In the genomic region with DNA sequence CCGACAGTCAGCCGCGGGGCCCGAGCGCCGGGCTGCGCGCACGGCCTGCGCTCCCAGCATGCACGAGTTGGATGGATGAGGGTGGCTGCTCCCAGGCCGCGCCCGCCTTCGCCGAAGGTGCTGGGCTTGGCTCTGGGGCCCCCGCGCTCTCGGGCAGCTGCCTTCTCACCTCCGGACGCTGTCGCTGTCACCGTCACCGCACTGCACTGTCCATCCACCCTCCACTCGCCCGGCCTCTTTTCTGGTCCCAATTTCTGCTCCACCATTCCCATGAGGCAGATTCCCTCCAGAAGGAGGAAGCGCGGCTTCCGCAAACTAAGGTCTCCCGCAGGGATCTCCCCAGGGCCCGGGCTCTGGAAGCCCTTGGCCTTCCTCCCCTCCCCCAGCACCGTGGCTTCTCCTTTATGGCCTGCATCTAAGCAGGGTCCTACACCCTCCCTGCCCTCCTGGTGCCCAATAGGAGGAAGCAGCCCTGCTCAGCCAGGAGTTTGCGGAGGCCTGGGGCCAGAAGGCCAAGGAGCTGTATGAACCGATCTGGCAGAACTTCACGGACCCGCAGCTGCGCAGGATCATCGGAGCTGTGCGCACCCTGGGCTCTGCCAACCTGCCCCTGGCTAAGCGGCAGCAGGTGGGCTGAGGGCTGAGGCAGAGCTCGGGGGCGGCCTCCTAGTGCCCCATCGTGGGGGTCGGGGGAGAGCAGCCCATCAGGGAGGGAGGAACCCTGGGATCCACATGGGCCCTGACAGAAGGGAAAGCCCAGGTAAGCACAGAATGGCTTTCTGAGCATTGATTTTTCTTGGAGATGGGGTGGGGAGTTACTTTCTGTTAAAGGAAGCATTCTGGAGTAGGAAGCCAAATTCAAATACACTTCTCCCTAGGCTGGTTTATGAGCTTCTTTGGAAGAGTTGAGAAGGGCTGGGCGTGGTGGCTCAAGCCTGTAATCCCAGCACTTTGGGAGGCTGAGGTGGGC, we compare ENCODE assay signal across 8 cellular contexts. TPM values are rescaled to one million over a fixed set of nuclear protein-coding genes. Genes with fewer than 3 reads are reported as not detected.
DNase-seq lines count a peak whose midpoint lies in the region; ATAC-seq and TF ChIP-seq lines count a peak whose summit lies in the region.

No MANE protein-coding gene starts in this region.

- no peaks in the 10 kb centered on the region for H3K9me3 Mint-ChIP-seq in neural crest cell

- 0 out of 2 replicates have a peak overlapping the region, but pooled peaks have one; percentile 7 for H3K9ac ChIP-seq in SK-N-SH
- H3K9ac ChIP-seq in NT2/D1 (ENCODE audit: insufficient read length, low read depth), result peak overlapping the region; percentile 68

- H3K36me3 ChIP-seq in SK-N-SH (replicated peaks in 1 of 2; ENCODE audit: control insufficient read depth in 1 of 2, insufficient read depth in 2 of 2, low read length in 1 of 2) (peaks cover 0 to 4% of the 10 kb centered on the region in 2 experiments), NT2/D1 (ENCODE audit: insufficient read depth, insufficient read length, low read length) (no peaks in the 10 kb centered on the region)

- WGBS in SK-N-SH (ENCODE audit: low lambda C conversion rate), result 49% methylated on average over 36 of the region's 45 CpGs

- ATAC-seq in SK-N-SH treated with all-trans-retinoic acid at 6 μM for 48 hours, result no peak

- H3K4me2 ChIP-seq in SK-N-SH, result peak overlapping the region; percentile 88

- TF ChIP-seq CTCF in SK-N-SH (IDR thresholded peaks at IDR 0.05) (no peak), neural crest cell (conservative IDR thresholded peaks at IDR 0.05) (no peak)

- no peaks in the 10 kb centered on the region for H3K9me2 ChIP-seq in SK-N-SH

- H3K4me3 ChIP-seq in SK-N-SH (ENCODE audit: low read depth in 2 of 2, low read length in 1 of 2), result peak overlapping the region; percentile 59 to 67
- H3K4me3 ChIP-seq in NT2/D1 (ENCODE audit: insufficient read length, low read depth), result peak overlapping the region; percentile 51

- no peak overlapping the region for H3K27ac Mint-ChIP-seq in neural crest cell (ENCODE audit: unreplicated experiment)

- no peak for TF ChIP-seq EP300 in SK-N-SH (IDR thresholded peaks at IDR 0.05; ENCODE audit: borderline replicate concordance in 1 of 2, low read depth in 1 of 2, low read length in 1 of 2)

- no peaks in the 10 kb centered on the region for H4K20me1 ChIP-seq in SK-N-SH (ENCODE audit: insufficient read depth)

- POLR2A ChIA-PET in SK-N-SH (lab: Yijun Ruan, JAX), result interaction anchor here (1.0 to 9.6 kb wide), 15 partner anchors 9 to 296 kb away, joined by 3 to 212 read pairs (median 7); partner anchors contain the start of genes CCDC47, CYB561, DCAF7 and DDX42

- CTCF ChIA-PET in SK-N-SH (lab: Yijun Ruan, JAX), result interaction anchor here (0.6 to 13.7 kb wide), 30 partner anchors 8 to 304 kb away, joined by 3 to 708 read pairs (median 6); partner anchors contain the start of genes CYB561, DCAF7 and TACO1

- DNase-seq in SK-N-SH, result peak; percentile 74
- no peak for DNase-seq in NT2/D1 (ENCODE audit: low read depth, low spot score)
- DNase-seq in ecto neural progenitor cell (ENCODE audit: low spot score), result peak; percentile 71
- DNase-seq in neural crest cell (ENCODE audit: low read depth, low spot score), result no peak
- no peak for DNase-seq in kidney glomerular epithelial cell (lab: John Stamatoyannopoulos, UW)
- no peak for DNase-seq in pons (ENCODE audit: low spot score)
- no peak for DNase-seq in cortex of kidney (lab: John Stamatoyannopoulos, UW)

- H3K27ac ChIP-seq in SK-N-SH (ENCODE audit: low read depth in 2 of 2, low read length in 1 of 2), result peak overlapping the region in 1 of 2 experiments; percentile 86; a peak in 2 of 4 replicates

- no peaks in the 10 kb centered on the region for H3K79me2 ChIP-seq in SK-N-SH (ENCODE audit: insufficient read depth)

- H3K9me3 ChIP-seq in SK-N-SH, result no peaks in the 10 kb centered on the region
- no peaks in the 10 kb centered on the region for H3K9me3 ChIP-seq in NT2/D1 (ENCODE audit: insufficient read depth, low read length)

- TF ChIP-seq RAD21 in SK-N-SH (IDR thresholded peaks at IDR 0.05; ENCODE audit: low read length), result no peak

- H3K27me3 Mint-ChIP-seq in neural crest cell (ENCODE audit: low read depth), result peaks cover 58% of the 10 kb centered on the region

- peak overlapping the region; percentile 90 for H3K4me3 Mint-ChIP-seq in neural crest cell

- peaks cover 4% of the 10 kb centered on the region for H3K4me1 Mint-ChIP-seq in neural crest cell

- H3K27me3 ChIP-seq in SK-N-SH (ENCODE audit: insufficient read depth), result no peaks in the 10 kb centered on the region
- peaks cover 16% of the 10 kb centered on the region for H3K27me3 ChIP-seq in NT2/D1 (ENCODE audit: insufficient read depth, insufficient read length)

- H3K4me1 ChIP-seq in SK-N-SH (ENCODE audit: control insufficient read depth in 1 of 2, insufficient read depth in 2 of 2, low read depth in 1 of 2, low read length in 1 of 2), result peaks cover 9 to 67% of the 10 kb centered on the region in 2 experiments
- H3K4me1 ChIP-seq in NT2/D1 (ENCODE audit: insufficient read depth, insufficient read length), result peaks cover 28% of the 10 kb centered on the region

- no peaks in the 10 kb centered on the region for H3K36me3 Mint-ChIP-seq in neural crest cell (ENCODE audit: low read depth)

- peaks cover 10% of the 10 kb centered on the region for H3F3A ChIP-seq in SK-N-SH (replicated peaks; ENCODE audit: insufficient read depth)

- H2AFZ ChIP-seq in SK-N-SH (ENCODE audit: low read depth), result peak overlapping the region; percentile 69; the same call in 1 of the 2 replicates

TF ChIP-seq in SK-N-SH, 30 proteins besides CTCF, POLR2A, EP300 and RAD21:
- TF ChIP-seq GATA2 (CRISPR knock-in tag; IDR thresholded peaks at IDR 0.05) (peak; percentile 21; the same call in 1 of the 2 replicates), NRF1 (IDR thresholded peaks at IDR 0.05; ENCODE audit: low read depth, low read length) (0 out of 2 replicates have a peak, but pooled peaks have one; percentile 5), FOXJ3 (CRISPR knock-in tag; IDR thresholded peaks at IDR 0.05) (no peak), MAX (IDR thresholded peaks at IDR 0.05; ENCODE audit: low read depth) (peak; percentile 40; the same call in 1 of the 2 replicates), TCF12 (IDR thresholded peaks at IDR 0.05) (no peak)

TF ChIP-seq in SK-N-SH treated with all-trans-retinoic acid at 6 μM for 48 hours, 23 proteins besides CTCF, POLR2A, EP300 and RAD21:
- TF ChIP-seq, protein P1, sequence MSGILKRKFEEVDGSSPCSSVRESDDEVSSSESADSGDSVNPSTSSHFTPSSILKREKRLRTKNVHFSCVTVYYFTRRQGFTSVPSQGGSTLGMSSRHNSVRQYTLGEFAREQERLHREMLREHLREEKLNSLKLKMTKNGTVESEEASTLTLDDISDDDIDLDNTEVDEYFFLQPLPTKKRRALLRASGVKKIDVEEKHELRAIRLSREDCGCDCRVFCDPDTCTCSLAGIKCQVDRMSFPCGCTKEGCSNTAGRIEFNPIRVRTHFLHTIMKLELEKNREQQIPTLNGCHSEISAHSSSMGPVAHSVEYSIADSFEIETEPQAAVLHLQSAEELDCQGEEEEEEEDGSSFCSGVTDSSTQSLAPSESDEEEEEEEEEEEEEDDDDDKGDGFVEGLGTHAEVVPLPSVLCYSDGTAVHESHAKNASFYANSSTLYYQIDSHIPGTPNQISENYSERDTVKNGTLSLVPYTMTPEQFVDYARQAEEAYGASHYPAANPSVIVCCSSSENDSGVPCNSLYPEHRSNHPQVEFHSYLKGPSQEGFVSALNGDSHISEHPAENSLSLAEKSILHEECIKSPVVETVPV (CRISPR knock-in tag; IDR thresholded peaks at IDR 0.05), result no peak
- TF ChIP-seq CREB5 (CRISPR knock-in tag; IDR thresholded peaks at IDR 0.05; ENCODE audit: low read depth) (no peak), ZNF565 (CRISPR knock-in tag; conservative IDR thresholded peaks at IDR 0.05; ENCODE audit: low read depth) (no peak), TCF4 (CRISPR knock-in tag; IDR thresholded peaks at IDR 0.05; ENCODE audit: borderline replicate concordance) (no peak), RARB (CRISPR knock-in tag; IDR thresholded peaks at IDR 0.05) (no peak)
- TF ChIP-seq, protein P2, sequence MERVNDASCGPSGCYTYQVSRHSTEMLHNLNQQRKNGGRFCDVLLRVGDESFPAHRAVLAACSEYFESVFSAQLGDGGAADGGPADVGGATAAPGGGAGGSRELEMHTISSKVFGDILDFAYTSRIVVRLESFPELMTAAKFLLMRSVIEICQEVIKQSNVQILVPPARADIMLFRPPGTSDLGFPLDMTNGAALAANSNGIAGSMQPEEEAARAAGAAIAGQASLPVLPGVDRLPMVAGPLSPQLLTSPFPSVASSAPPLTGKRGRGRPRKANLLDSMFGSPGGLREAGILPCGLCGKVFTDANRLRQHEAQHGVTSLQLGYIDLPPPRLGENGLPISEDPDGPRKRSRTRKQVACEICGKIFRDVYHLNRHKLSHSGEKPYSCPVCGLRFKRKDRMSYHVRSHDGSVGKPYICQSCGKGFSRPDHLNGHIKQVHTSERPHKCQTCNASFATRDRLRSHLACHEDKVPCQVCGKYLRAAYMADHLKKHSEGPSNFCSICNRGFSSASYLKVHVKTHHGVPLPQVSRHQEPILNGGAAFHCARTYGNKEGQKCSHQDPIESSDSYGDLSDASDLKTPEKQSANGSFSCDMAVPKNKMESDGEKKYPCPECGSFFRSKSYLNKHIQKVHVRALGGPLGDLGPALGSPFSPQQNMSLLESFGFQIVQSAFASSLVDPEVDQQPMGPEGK (CRISPR knock-in tag; IDR thresholded peaks at IDR 0.05; ENCODE audit: borderline replicate concordance), result no peak

RNA-seq across cellular contexts. Expression of gene ACE, which starts 0.9 kb away (rescaled TPM):
- 6.3 and 12.1 TPM in 2 replicates for polyA plus RNA-seq in SK-N-SH (2012; rRNA removed)
- 6.0 and 10.9 TPM in 2 replicates for polyA plus RNA-seq in SK-N-SH (2012; cell fraction: cytosol; rRNA removed)
- polyA plus RNA-seq in SK-N-SH (2012; cell fraction: nucleus; rRNA removed), result 34.5 and 42.3 TPM in 2 replicates
- total RNA-seq in neural crest cell, result 0.42 and 0.61 TPM in 2 replicates

RNA-seq across cellular contexts. Expression of gene CYB561, which starts 31.6 kb away (rescaled TPM):
- polyA plus RNA-seq in SK-N-SH (2012; rRNA removed), result 28.3 and 38.6 TPM in 2 replicates
- polyA plus RNA-seq in SK-N-SH (2012; cell fraction: cytosol; rRNA removed), result 20.6 and 28.6 TPM in 2 replicates
- 47.2 and 48.4 TPM in 2 replicates for polyA plus RNA-seq in SK-N-SH (2012; cell fraction: nucleus; rRNA removed)
- total RNA-seq in neural crest cell, result 10.5 and 12.2 TPM in 2 replicates

RNA-seq across cellular contexts. Expression of gene KCNH6, which starts 45.4 kb away (rescaled TPM):
- 0.15 and 0.18 TPM in 2 replicates for polyA plus RNA-seq in SK-N-SH (2012; rRNA removed)
- 0.09 and 0.14 TPM in 2 replicates for polyA plus RNA-seq in SK-N-SH (2012; cell fraction: cytosol; rRNA removed)
- 0.21 and 0.39 TPM in 2 replicates for polyA plus RNA-seq in SK-N-SH (2012; cell fraction: nucleus; rRNA removed)
- total RNA-seq in neural crest cell, result 0.12 TPM in 1 of 2 replicates, not detected in the other

Comparison
In these comparisons a context has a peak if more than half of its experiments do, and no peak if none do; other contexts are left out.
1. DNase-seq: peak in SK-N-SH (single experiment) and ecto neural progenitor cell (single experiment); none in NT2/D1 (single experiment), neural crest cell (single experiment), kidney glomerular epithelial cell (single experiment), pons (single experiment) and cortex of kidney (single experiment).